In genomic region chr1:153541641-153542569, GRCh38 we compare ENCODE assay signal across 11 cellular contexts. TPM values are rescaled to one million over a fixed set of nuclear protein-coding genes. Genes with fewer than 3 reads are reported as not detected.
A peak's percentile ranks its signal among the peaks of the same experiment; 100 is the strongest.
DNase-seq lines count a peak whose midpoint lies in the region; ATAC-seq, FAIRE-seq and TF ChIP-seq lines count a peak whose summit lies in the region.
"Had no signal": no experiment of that assay in that cellular context is flagged by ENCODE, and none has a peak within 500 bp of the region (broad histone marks: within the 10 kb centered on the region; RNA-seq: fewer than 3 reads in every experiment).

No MANE protein-coding gene starts in this region.

- H3K9me3 Mint-ChIP-seq in stimulated activated naive CD8-positive, alpha-beta T cell treated with anti-CD3 and anti-CD28 coated beads, Interleukin-15, amount 100 ng/mL, for 72 hours = no peaks in the 10 kb centered on the region

- TF ChIP-seq POLR2A in H54 (IDR thresholded peaks at IDR 0.05; ENCODE audit: low read depth, low read length) (0 out of 2 replicates have a peak, but pooled peaks have one; percentile 9), gastroesophageal sphincter (IDR thresholded peaks at IDR 0.05) (no peak)

- ATAC-seq in RWPE2 (ENCODE audit: low read depth) = no peak
- no peak for ATAC-seq in gastroesophageal sphincter
- no peak for ATAC-seq in stimulated activated naive CD8-positive, alpha-beta T cell treated with anti-CD3 and anti-CD28 coated beads, Interleukin-15, amount 100 ng/mL, for 72 hours
- no peak for ATAC-seq in GM21619 (IDR thresholded peaks at IDR 0.05; ENCODE audit: unreplicated experiment)

- no peaks in the 10 kb centered on the region for H3K27me3 ChIP-seq in RWPE2 (ENCODE audit: insufficient read depth, poor library complexity, severe bottlenecking)
- H3K27me3 ChIP-seq in gastroesophageal sphincter = no peaks in the 10 kb centered on the region
- H3K27me3 ChIP-seq: cardiac muscle cell had no signal

- DNase-seq in H54 (ENCODE audit: insufficient read length, low spot score) (no peak), RWPE2 (ENCODE audit: low spot score) (peak; percentile 23), GF-D8 (lab: John Stamatoyannopoulos, UW) (no peak), GM13976 (ENCODE audit: low spot score) (no peak)
- DNase-seq in stimulated activated naive CD8-positive, alpha-beta T cell treated with anti-CD3 and anti-CD28 coated beads, Interleukin-15, amount 100 ng/mL, for 72 hours = no peak
- DNase-seq: activated CD4-positive, alpha-beta T cell treated with anti-CD3 and anti-CD28 coated beads for 48 hours; SIG-M5 had no signal

- H3K27ac ChIP-seq in RWPE2 (ENCODE audit: poor library complexity, severe bottlenecking) = peak overlapping the region; percentile 24
- peak overlapping the region in 3 of 4 donors; percentile 48 to 90 (median 82) for H3K27ac ChIP-seq in gastroesophageal sphincter
- H3K27ac ChIP-seq: cardiac muscle cell had no signal

- H3K36me3 ChIP-seq in RWPE2 (ENCODE audit: low read depth) (no peaks in the 10 kb centered on the region), gastroesophageal sphincter (no peaks in the 10 kb centered on the region)
- H3K36me3 ChIP-seq: cardiac muscle cell had no signal

- peaks cover 84% of the 10 kb centered on the region for H3K4me1 Mint-ChIP-seq in stimulated activated naive CD8-positive, alpha-beta T cell treated with anti-CD3 and anti-CD28 coated beads, Interleukin-15, amount 100 ng/mL, for 72 hours

- no peak for TF ChIP-seq CTCF in RWPE2 (IDR thresholded peaks at IDR 0.05; ENCODE audit: poor library complexity, severe bottlenecking)
- TF ChIP-seq CTCF in gastroesophageal sphincter (IDR thresholded peaks at IDR 0.05) = no peak
- no peak for TF ChIP-seq CTCF in GM13976 (IDR thresholded peaks at IDR 0.05; ENCODE audit: borderline replicate concordance, control extremely low read depth, extremely low read depth, insufficient read depth, missing control alignments)

- no peaks in the 10 kb centered on the region for H3K9me3 ChIP-seq in RWPE2 (ENCODE audit: severe bottlenecking)
- no peaks in the 10 kb centered on the region for H3K9me3 ChIP-seq in gastroesophageal sphincter

- no peak for FAIRE-seq in H54 (lab: Jason Lieb, UNC)

- 50 to 66% methylated on average over 4 to 9 of the region's 13 CpGs for WGBS in gastroesophageal sphincter (ENCODE audit: low coverage in 1 of 2), 2 donors

- peak overlapping the region; percentile 63 to 77 for H3K4me3 Mint-ChIP-seq in stimulated activated naive CD8-positive, alpha-beta T cell treated with anti-CD3 and anti-CD28 coated beads, Interleukin-15, amount 100 ng/mL, for 72 hours

- no peak for TF ChIP-seq EP300 in gastroesophageal sphincter (IDR thresholded peaks at IDR 0.05)

- H3K27me3 Mint-ChIP-seq in stimulated activated naive CD8-positive, alpha-beta T cell treated with anti-CD3 and anti-CD28 coated beads, Interleukin-15, amount 100 ng/mL, for 72 hours = no peaks in the 10 kb centered on the region

- peaks cover 22% of the 10 kb centered on the region for H3K4me1 ChIP-seq in RWPE2 (ENCODE audit: insufficient read depth, poor library complexity, severe bottlenecking)
- H3K4me1 ChIP-seq in gastroesophageal sphincter = peaks cover 5 to 58% (median 41%) of the 10 kb centered on the region in 3 donors

- H3K4me3 ChIP-seq in RWPE2 (ENCODE audit: severe bottlenecking) (no peak overlapping the region), gastroesophageal sphincter (no peak overlapping the region)
- H3K4me3 ChIP-seq: cardiac muscle cell had no signal

- in situ Hi-C loops in GM13976 (cut with MboI; ENCODE audit: low sequenced_read_pairs, unreplicated experiment) = no loop called here

- peak overlapping the region; percentile 20 to 94 for H3K27ac Mint-ChIP-seq in stimulated activated naive CD8-positive, alpha-beta T cell treated with anti-CD3 and anti-CD28 coated beads, Interleukin-15, amount 100 ng/mL, for 72 hours

RNA-seq across cellular contexts. Expression of gene S100A5, which starts 1.2 kb away (rescaled TPM):
- total RNA-seq in gastroesophageal sphincter = not detected
- total RNA-seq: cardiac muscle cell, liver had no signal

RNA-seq across cellular contexts. Expression of gene S100A4, which starts 3.7 kb away (rescaled TPM):
- 100 to 1,000 TPM; 135 to 345 (median 259) TPM for total RNA-seq in gastroesophageal sphincter

RNA-seq across cellular contexts. Expression of gene S100A6, which starts 6.1 kb away (rescaled TPM):
- 100 to 1,000 TPM; 595 to 840 (median 634) TPM for total RNA-seq in gastroesophageal sphincter

RNA-seq across cellular contexts. Expression of gene S100A3, which starts 7.2 kb away (rescaled TPM):
- 1 to 10 TPM in 2 of 4 donors, under 1 TPM in 1, not detected in 1; 0.69 to 6.0 (median 1.1) TPM for total RNA-seq in gastroesophageal sphincter
- total RNA-seq: cardiac muscle cell, liver had no signal

RNA-seq across cellular contexts. Expression of gene S100A2, which starts 23.7 kb away (rescaled TPM):
- total RNA-seq in gastroesophageal sphincter = 10 to 100 TPM in 2 of 4 donors, 1 to 10 TPM in 2; 2.7 to 73.3 (median 14.2) TPM
- total RNA-seq: cardiac muscle cell, liver had no signal
